ENCODE assay signal across 8 cellular contexts in the genomic region with DNA sequence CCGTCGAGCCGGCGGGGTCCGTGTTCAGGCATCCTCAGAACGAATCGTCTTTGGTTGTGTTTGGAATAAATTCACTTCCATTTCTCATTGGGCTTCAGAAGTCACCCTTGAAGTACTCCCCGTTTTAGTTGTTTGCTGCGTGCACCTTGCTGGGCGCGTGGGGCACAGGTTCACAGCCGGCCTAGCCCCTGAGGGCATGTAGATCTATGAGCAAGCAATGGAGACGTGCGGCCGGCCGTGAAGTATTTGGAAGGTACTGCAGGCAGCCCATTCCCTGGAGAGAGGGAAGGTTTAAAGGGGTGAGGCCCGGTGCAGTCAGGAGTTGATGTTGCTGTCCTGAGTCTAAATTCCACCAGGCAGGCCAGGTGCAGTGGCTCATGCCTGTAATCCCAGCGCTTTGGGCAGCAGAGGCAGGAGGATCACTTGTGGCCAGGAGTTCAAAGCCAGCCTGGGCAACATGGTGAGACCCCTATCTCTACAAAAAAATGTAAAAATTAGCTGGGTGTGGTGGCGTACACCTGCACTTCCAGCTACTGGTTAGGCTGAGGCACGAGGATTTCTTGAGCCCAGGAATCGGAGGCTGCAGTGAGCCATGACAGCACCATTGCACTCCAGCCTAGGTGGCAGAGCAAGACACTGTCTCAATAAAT. TPM values are rescaled to one million over a fixed set of nuclear protein-coding genes. Genes with fewer than 3 reads are reported as not detected.
A peak's percentile ranks its signal among the peaks of the same experiment; 100 is the strongest.
DNase-seq lines count a peak whose midpoint lies in the region; ATAC-seq and TF ChIP-seq lines count a peak whose summit lies in the region.

No MANE protein-coding gene starts in this region.

- H3K4me3 ChIP-seq in AG09309 (ENCODE audit: control insufficient read depth, low read depth, low read length) (peak overlapping the region; percentile 65), HFF-Myc (replicated peaks; ENCODE audit: low read depth, low read length) (peak overlapping the region; percentile 87), fibroblast of the aortic adventitia (ENCODE audit: low read depth, low read length) (peak overlapping the region; percentile 81)

- peaks cover 52% of the 10 kb centered on the region for H3K4me1 Mint-ChIP-seq in activated CD4-positive, alpha-beta memory T cell treated with anti-CD3 and anti-CD28 coated beads, Interleukin-2, amount 10 ng/mL, durations not matched to agents 7 days and 5 days
- peaks cover 35% of the 10 kb centered on the region for H3K4me1 Mint-ChIP-seq in progenitor cell of endocrine pancreas (ENCODE audit: low read depth)

- no peaks in the 10 kb centered on the region for H3K9me3 Mint-ChIP-seq in activated CD4-positive, alpha-beta memory T cell treated with anti-CD3 and anti-CD28 coated beads, Interleukin-2, amount 10 ng/mL, durations not matched to agents 7 days and 5 days
- H3K9me3 Mint-ChIP-seq in progenitor cell of endocrine pancreas (ENCODE audit: low read depth) = no peaks in the 10 kb centered on the region

- POLR2A ChIA-PET in activated CD4-positive, alpha-beta memory T cell treated with anti-CD3 and anti-CD28 coated beads, Interleukin-2, amount 10 ng/mL, durations not matched to agents 7 days and 5 days (lab: Charles Lee) = interaction anchor here (0.5 to 1.9 kb wide), 22 partner anchors 9 to 524 kb away, joined by 3 to 26 read pairs (median 4); a partner anchor contains a TSS

- H3K27ac Mint-ChIP-seq in activated CD4-positive, alpha-beta memory T cell treated with anti-CD3 and anti-CD28 coated beads, Interleukin-2, amount 10 ng/mL, durations not matched to agents 7 days and 5 days = peak overlapping the region; percentile 86
- H3K27ac Mint-ChIP-seq in progenitor cell of endocrine pancreas = peak overlapping the region; percentile 81

- peaks cover 20% of the 10 kb centered on the region for H3K36me3 Mint-ChIP-seq in activated CD4-positive, alpha-beta memory T cell treated with anti-CD3 and anti-CD28 coated beads, Interleukin-2, amount 10 ng/mL, durations not matched to agents 7 days and 5 days (ENCODE audit: low read depth)
- H3K36me3 Mint-ChIP-seq in progenitor cell of endocrine pancreas (ENCODE audit: insufficient read depth) = no peaks in the 10 kb centered on the region

- CTCF ChIA-PET in activated CD4-positive, alpha-beta memory T cell treated with anti-CD3 and anti-CD28 coated beads, Interleukin-2, amount 10 ng/mL, durations not matched to agents 7 days and 5 days (lab: Charles Lee) = no interaction called here

- H3K4me3 Mint-ChIP-seq in activated CD4-positive, alpha-beta memory T cell treated with anti-CD3 and anti-CD28 coated beads, Interleukin-2, amount 10 ng/mL, durations not matched to agents 7 days and 5 days = peak overlapping the region; percentile 92
- peak overlapping the region; percentile 88 for H3K4me3 Mint-ChIP-seq in progenitor cell of endocrine pancreas (ENCODE audit: low read depth)

- no peak for ATAC-seq in HG03097 (IDR thresholded peaks at IDR 0.05; ENCODE audit: low FRiP score, unreplicated experiment)

- DNase-seq in AG09309 (ENCODE audit: low read depth) = no peak
- DNase-seq in HFF-Myc (ENCODE audit: extremely low read depth, low read depth) = no peak
- DNase-seq in activated CD4-positive, alpha-beta memory T cell treated with anti-CD3 and anti-CD28 coated beads, Interleukin-2, amount 10 ng/mL, durations not matched to agents 7 days and 5 days = peak; percentile 31
- peak; percentile 8 for DNase-seq in fibroblast of the aortic adventitia (ENCODE audit: low read depth)
- no peak for DNase-seq in progenitor cell of endocrine pancreas (ENCODE audit: low spot score, unreplicated experiment)
- DNase-seq in NCI-H187 (lab: John Stamatoyannopoulos, UW) = no peak
- DNase-seq in SKM-1 (lab: John Stamatoyannopoulos, UW; ENCODE audit: unreplicated experiment) = no peak

- TF ChIP-seq CTCF in AG09309 (IDR thresholded peaks at IDR 0.05; ENCODE audit: control insufficient read depth, insufficient read depth, low read depth, low read length, missing control alignments) = no peak
- no peak for TF ChIP-seq CTCF in HFF-Myc (IDR thresholded peaks at IDR 0.05; ENCODE audit: low read depth, low read length, missing control alignments)
- no peak for TF ChIP-seq CTCF in fibroblast of the aortic adventitia (IDR thresholded peaks at IDR 0.05; ENCODE audit: insufficient read depth, low read length)
- no peak for TF ChIP-seq CTCF in progenitor cell of endocrine pancreas (IDR thresholded peaks at IDR 0.05; ENCODE audit: unreplicated experiment)

- H3K27me3 Mint-ChIP-seq in activated CD4-positive, alpha-beta memory T cell treated with anti-CD3 and anti-CD28 coated beads, Interleukin-2, amount 10 ng/mL, durations not matched to agents 7 days and 5 days = peaks cover 14% of the 10 kb centered on the region
- H3K27me3 Mint-ChIP-seq in progenitor cell of endocrine pancreas = peaks cover 45% of the 10 kb centered on the region

RNA-seq across cellular contexts. Expression of a gene that starts 0.7 kb away (rescaled TPM):
- total RNA-seq in activated CD4-positive, alpha-beta memory T cell treated with anti-CD3 and anti-CD28 coated beads, Interleukin-2, amount 10 ng/mL, durations not matched to agents 7 days and 5 days = 10 to 100 TPM; 44.4 to 45.3 TPM
- 9.9 and 17.6 TPM in 2 replicates for total RNA-seq in fibroblast of the aortic adventitia (ENCODE audit: low replicate concordance)
- 25.2 and 31.3 TPM in 2 replicates for total RNA-seq in progenitor cell of endocrine pancreas

Comparison
In these comparisons a context has a peak if more than half of its experiments do, and no peak if none do; other contexts are left out.
1. DNase-seq: peak in activated CD4-positive, alpha-beta memory T cell treated with anti-CD3 and anti-CD28 coated beads, Interleukin-2, amount 10 ng/mL, durations not matched to agents 7 days and 5 days (single experiment) and fibroblast of the aortic adventitia (single experiment); none in AG09309 (single experiment), HFF-Myc (single experiment), progenitor cell of endocrine pancreas (single experiment), NCI-H187 (0 of 2) and SKM-1 (single experiment).
2. Peak in every context shown above with its lines, with median percentiles within 50 percentile points of each other: H3K4me3 ChIP-seq.